Comparison of ENCODE assay signal across 10 cellular contexts in genomic region chr20:845967-846893, GRCh38. TPM values are rescaled to one million over a fixed set of nuclear protein-coding genes. Genes with fewer than 3 reads are reported as not detected.
DNase-seq lines count a peak whose midpoint lies in the region; ATAC-seq and TF ChIP-seq lines count a peak whose summit lies in the region.
"Had no signal": no experiment of that assay in that cellular context is flagged by ENCODE, and none has a peak within 500 bp of the region (broad histone marks: within the 10 kb centered on the region; RNA-seq: fewer than 3 reads in every experiment).

No MANE protein-coding gene starts in this region.

- H3K27me3 ChIP-seq in HL-60 (ENCODE audit: insufficient read depth, poor library complexity, severe bottlenecking) (no peaks in the 10 kb centered on the region), mononuclear cell (ENCODE audit: insufficient read depth, low read length) (peaks cover 10% of the 10 kb centered on the region)

- H3K36me3 Mint-ChIP-seq in CD14-positive monocyte = peaks cover 40 to 66% of the 10 kb centered on the region in 2 donors
- peaks cover 21% of the 10 kb centered on the region for H3K36me3 Mint-ChIP-seq in activated CD8-positive, alpha-beta T cell treated with anti-CD3 and anti-CD28 coated beads for 36 hours (ENCODE audit: low read depth)

- peaks cover 0 to 6% (median 0%) of the 10 kb centered on the region in 7 donors for H3K9me3 Mint-ChIP-seq in CD14-positive monocyte
- H3K9me3 Mint-ChIP-seq in activated CD8-positive, alpha-beta T cell treated with anti-CD3 and anti-CD28 coated beads for 36 hours = peaks cover 1% of the 10 kb centered on the region

- DNase-seq in CD14-positive monocyte (ENCODE audit: low spot score) (no peak), HL-60 (ENCODE audit: low read depth in 1 of 2, low spot score in 1 of 2) (peak; percentile 47 to 72), midbrain (lab: John Stamatoyannopoulos, UW) (no peak), NCI-H2227 treated with DMSO at 0.1 percent for 48 hours (lab: John Stamatoyannopoulos, UW) (no peak), nucleus accumbens (lab: John Stamatoyannopoulos, UW) (no peak)
- peak; percentile 39 for DNase-seq in activated CD8-positive, alpha-beta T cell treated with anti-CD3 and anti-CD28 coated beads for 36 hours
- DNase-seq: EL had no signal

- POLR2A ChIA-PET in activated CD8-positive, alpha-beta T cell treated with anti-CD3 and anti-CD28 coated beads for 36 hours (lab: Charles Lee) = interaction anchor here (0.6 to 1.5 kb wide), 3 partner anchors 9 to 13 kb away, joined by 3 to 8 read pairs (median 4); partner anchors contain the start of gene FAM110A

- no peaks in the 10 kb centered on the region for H3K9me3 ChIP-seq in mononuclear cell (ENCODE audit: low read depth, low read length)
- H3K9me3 ChIP-seq: thoracic aorta had no signal

- H3K4me1 Mint-ChIP-seq in CD14-positive monocyte = peaks cover 59% of the 10 kb centered on the region
- peaks cover 47% of the 10 kb centered on the region for H3K4me1 Mint-ChIP-seq in activated CD8-positive, alpha-beta T cell treated with anti-CD3 and anti-CD28 coated beads for 36 hours (ENCODE audit: low read depth)

- peak overlapping the region; percentile 79 to 91 (median 83) for H3K27ac Mint-ChIP-seq in CD14-positive monocyte
- H3K27ac Mint-ChIP-seq in activated CD8-positive, alpha-beta T cell treated with anti-CD3 and anti-CD28 coated beads for 36 hours = peak overlapping the region; percentile 98

- CTCF ChIA-PET in activated CD8-positive, alpha-beta T cell treated with anti-CD3 and anti-CD28 coated beads for 36 hours (lab: Charles Lee) = interaction anchor here (1.0 to 2.5 kb wide), 5 partner anchors 13 to 110 kb away, joined by 3 to 9 read pairs (median 4); partner anchors contain the start of gene FAM110A

- peak; percentile 1 for ATAC-seq in activated CD8-positive, alpha-beta T cell treated with anti-CD3 and anti-CD28 coated beads for 36 hours
- no peak for ATAC-seq in GM19455 (IDR thresholded peaks at IDR 0.05; ENCODE audit: unreplicated experiment)

- intact Hi-C loops in CD14-positive monocyte (cut with micrococcal nuclease) = loop anchor here in 1 of 2 donors (5.0 kb wide), 1 partner anchor 36 kb away; no protein-coding TSS in a partner anchor
- intact Hi-C loops in activated CD8-positive, alpha-beta T cell treated with anti-CD3 and anti-CD28 coated beads for 36 hours (cut with micrococcal nuclease) = no loop called here

- H3K27ac ChIP-seq in HL-60 (replicated peaks) = peak overlapping the region; percentile 64
- H3K27ac ChIP-seq: thoracic aorta had no signal

- H3K4me1 ChIP-seq in mononuclear cell (ENCODE audit: insufficient read depth, low read length) = peaks cover 72% of the 10 kb centered on the region

- peaks cover 7 to 16% (median 16%) of the 10 kb centered on the region in 3 donors for H3K27me3 Mint-ChIP-seq in CD14-positive monocyte (ENCODE audit: low read depth in 3 of 3)
- no peaks in the 10 kb centered on the region for H3K27me3 Mint-ChIP-seq in activated CD8-positive, alpha-beta T cell treated with anti-CD3 and anti-CD28 coated beads for 36 hours

- no peak overlapping the region for H3K4me3 ChIP-seq in HL-60 (replicated peaks; ENCODE audit: insufficient read depth, low read length)
- H3K4me3 ChIP-seq in mononuclear cell (ENCODE audit: low read length) = peak overlapping the region; percentile 44
- H3K4me3 ChIP-seq: thoracic aorta had no signal

- TF ChIP-seq CTCF in CD14-positive monocyte (IDR thresholded peaks at IDR 0.05) (no peak), HL-60 (IDR thresholded peaks at IDR 0.05; ENCODE audit: insufficient read depth, low read length) (no peak)
- no peak for TF ChIP-seq CTCF in activated CD8-positive, alpha-beta T cell treated with anti-CD3 and anti-CD28 coated beads for 36 hours (IDR thresholded peaks at IDR 0.05)

- H3K4me3 Mint-ChIP-seq in CD14-positive monocyte = peak overlapping the region; percentile 71 to 83
- peak overlapping the region; percentile 84 for H3K4me3 Mint-ChIP-seq in activated CD8-positive, alpha-beta T cell treated with anti-CD3 and anti-CD28 coated beads for 36 hours

RNA-seq across cellular contexts. Expression of gene FAM110A, which starts 12.7 kb away (rescaled TPM):
- 10 to 100 TPM; 13.8 to 27.8 TPM for polyA plus RNA-seq in CD14-positive monocyte
- 10 to 100 TPM; 20.5 to 23.1 TPM for total RNA-seq in activated CD8-positive, alpha-beta T cell treated with anti-CD3 and anti-CD28 coated beads for 36 hours
- 10.6 TPM for total RNA-seq in mononuclear cell

Comparison
In these comparisons a context has a peak if more than half of its experiments do, and no peak if none do; other contexts are left out.
1. DNase-seq: peak in HL-60 (2 of 2) and activated CD8-positive, alpha-beta T cell treated with anti-CD3 and anti-CD28 coated beads for 36 hours (single experiment); none in CD14-positive monocyte (single experiment), midbrain (single experiment), NCI-H2227 treated with DMSO at 0.1 percent for 48 hours (single experiment) and nucleus accumbens (0 of 56).